In genomic region chr9:7237473-7238243, GRCh38 we compare ENCODE assay signal across 15 cellular contexts.
A peak's percentile ranks its signal among the peaks of the same experiment; 100 is the strongest.
DNase-seq lines count a peak whose midpoint lies in the region; ATAC-seq and TF ChIP-seq lines count a peak whose summit lies in the region.
"Had no signal": no experiment of that assay in that cellular context is flagged by ENCODE, and none has a peak within 500 bp of the region (broad histone marks: within the 10 kb centered on the region; RNA-seq: fewer than 3 reads in every experiment).

No MANE protein-coding gene starts in this region.

- H3K27me3 ChIP-seq in CD8-positive, alpha-beta T cell (ENCODE audit: insufficient read depth, low read length): no peaks in the 10 kb centered on the region
- H3K27me3 ChIP-seq: heart left ventricle, right lobe of liver had no signal

- CTCF ChIA-PET in CD8-positive, alpha-beta T cell (lab: Charles Lee): interaction anchor here (0.6 kb wide), 1 partner anchor 512 kb away, joined by 3 read pairs; no protein-coding TSS in a partner anchor

- H3K4me3 ChIP-seq in fibroblast of pulmonary artery (replicated peaks; ENCODE audit: low read depth, low read length): no peak overlapping the region
- no peak overlapping the region for H3K4me3 ChIP-seq in CD8-positive, alpha-beta T cell (ENCODE audit: low read depth, low read length)
- H3K4me3 ChIP-seq: heart left ventricle, right lobe of liver had no signal

- TF ChIP-seq CTCF in fibroblast of pulmonary artery (IDR thresholded peaks at IDR 0.05; ENCODE audit: low read length, missing control alignments): no peak
- TF ChIP-seq CTCF in CD8-positive, alpha-beta T cell (IDR thresholded peaks at IDR 0.05): no peak

- H3K27ac ChIP-seq in CD8-positive, alpha-beta T cell (ENCODE audit: low read depth, low read length): no peak overlapping the region
- H3K27ac ChIP-seq: heart left ventricle, right lobe of liver had no signal

- POLR2A ChIA-PET in CD8-positive, alpha-beta T cell (lab: Charles Lee): no interaction called here

- H3K9me3 ChIP-seq in CD8-positive, alpha-beta T cell (ENCODE audit: low read length): no peaks in the 10 kb centered on the region
- H3K9me3 ChIP-seq: right lobe of liver had no signal

- H3K36me3 Mint-ChIP-seq in CD8-positive, alpha-beta T cell: no peaks in the 10 kb centered on the region
- H3K36me3 Mint-ChIP-seq: CD4-positive, CD25-positive, alpha-beta regulatory T cell had no signal

- H3K27me3 Mint-ChIP-seq in CD8-positive, alpha-beta T cell (ENCODE audit: low read depth): peaks cover 1% of the 10 kb centered on the region
- H3K27me3 Mint-ChIP-seq: stimulated activated naive CD8-positive, alpha-beta T cell treated with anti-CD3 and anti-CD28 coated beads, Interleukin-15, amount 100 ng/mL, for 72 hours had no signal

- DNase-seq in AG20443 (ENCODE audit: low spot score): peak; percentile 15
- peak; percentile 44 for DNase-seq in GM04504 (ENCODE audit: low read depth)
- DNase-seq in NCI-H345 treated with DMSO at 0.1 percent for 48 hours (lab: John Stamatoyannopoulos, UW; ENCODE audit: unreplicated experiment): peak; percentile 58
- DNase-seq in fibroblast of pulmonary artery (ENCODE audit: low read depth): peak; percentile 56
- no peak for DNase-seq in posterior vena cava (ENCODE audit: low spot score)
- no peak for DNase-seq in DMS 273 treated with DMSO at 0.1 percent for 48 hours (lab: John Stamatoyannopoulos, UW)
- DNase-seq in CD8-positive, alpha-beta T cell: no peak
- DNase-seq: activated CD4-positive, CD25-positive, alpha-beta regulatory T cell; activated T-cell treated with anti-CD3 and anti-CD28 coated beads, Interleukin-2, amount 50 U/mL, for 1 hour; heart left ventricle; nephron progenitor cell; right lobe of liver; stimulated activated naive CD8-positive, alpha-beta T cell treated with anti-CD3 and anti-CD28 coated beads, Interleukin-15, amount 100 ng/mL, for 72 hours had no signal

- no peaks in the 10 kb centered on the region for H3K4me1 ChIP-seq in CD8-positive, alpha-beta T cell (ENCODE audit: insufficient read depth, low read length)
- H3K4me1 ChIP-seq: right lobe of liver had no signal

- H3K4me1 Mint-ChIP-seq in CD8-positive, alpha-beta T cell (ENCODE audit: low read depth): no peaks in the 10 kb centered on the region
- H3K4me1 Mint-ChIP-seq: stimulated activated naive CD8-positive, alpha-beta T cell treated with anti-CD3 and anti-CD28 coated beads, Interleukin-15, amount 100 ng/mL, for 72 hours had no signal

- H3K36me3 ChIP-seq in CD8-positive, alpha-beta T cell (ENCODE audit: insufficient read depth, low read length): no peaks in the 10 kb centered on the region
- H3K36me3 ChIP-seq: heart left ventricle, right lobe of liver had no signal

- intact Hi-C loops in posterior vena cava (cut with DNase I): no loop called here
- intact Hi-C loops in CD8-positive, alpha-beta T cell (cut with DNase I, micrococcal nuclease): no loop called here

- no peak overlapping the region for H3K27ac Mint-ChIP-seq in CD8-positive, alpha-beta T cell
- H3K27ac Mint-ChIP-seq: nephron progenitor cell; stimulated activated naive CD8-positive, alpha-beta T cell treated with anti-CD3 and anti-CD28 coated beads, Interleukin-15, amount 100 ng/mL, for 72 hours had no signal

- peaks cover 3% of the 10 kb centered on the region for H3K9me3 Mint-ChIP-seq in CD8-positive, alpha-beta T cell

- ATAC-seq in GM18498 (IDR thresholded peaks at IDR 0.05; ENCODE audit: unreplicated experiment): no peak
- ATAC-seq in CD8-positive, alpha-beta T cell: no peak
- ATAC-seq: heart left ventricle; right lobe of liver; stimulated activated naive CD8-positive, alpha-beta T cell treated with anti-CD3 and anti-CD28 coated beads, Interleukin-15, amount 100 ng/mL, for 72 hours had no signal

- no peak overlapping the region for H3K4me3 Mint-ChIP-seq in CD8-positive, alpha-beta T cell
- H3K4me3 Mint-ChIP-seq: CD4-positive, CD25-positive, alpha-beta regulatory T cell; nephron progenitor cell; stimulated activated naive CD8-positive, alpha-beta T cell treated with anti-CD3 and anti-CD28 coated beads, Interleukin-15, amount 100 ng/mL, for 72 hours had no signal

Comparison
In these comparisons a context has a peak if more than half of its experiments do, and no peak if none do; other contexts are left out.
1. DNase-seq: peak in AG20443 (single experiment), GM04504 (single experiment), NCI-H345 treated with DMSO at 0.1 percent for 48 hours (single experiment) and fibroblast of pulmonary artery (single experiment); none in posterior vena cava (single experiment), DMS 273 treated with DMSO at 0.1 percent for 48 hours (single experiment) and CD8-positive, alpha-beta T cell (0 of 7).